7 cellular contexts compared by ENCODE assay signal in genomic region chr7:103549786-103550185, GRCh38.
"Had no signal": no experiment of that assay in that cellular context is flagged by ENCODE, and none has a peak within 500 bp of the region (broad histone marks: within the 10 kb centered on the region; RNA-seq: fewer than 3 reads in every experiment).

No MANE protein-coding gene starts in this region.

- FAIRE-seq: HepG2, HTR-8/SVneo had no signal

- ATAC-seq: HepG2 had no signal

- H3K4me2 ChIP-seq: KMS-11 had no signal

- H3K9ac ChIP-seq: KMS-11 had no signal

- H3K27ac ChIP-seq: HL-60, KMS-11 had no signal

- DNase-seq: IMR-90, KBM-7, KG1 had no signal
